ENCODE assay signal across 8 cellular contexts in the genomic region with DNA sequence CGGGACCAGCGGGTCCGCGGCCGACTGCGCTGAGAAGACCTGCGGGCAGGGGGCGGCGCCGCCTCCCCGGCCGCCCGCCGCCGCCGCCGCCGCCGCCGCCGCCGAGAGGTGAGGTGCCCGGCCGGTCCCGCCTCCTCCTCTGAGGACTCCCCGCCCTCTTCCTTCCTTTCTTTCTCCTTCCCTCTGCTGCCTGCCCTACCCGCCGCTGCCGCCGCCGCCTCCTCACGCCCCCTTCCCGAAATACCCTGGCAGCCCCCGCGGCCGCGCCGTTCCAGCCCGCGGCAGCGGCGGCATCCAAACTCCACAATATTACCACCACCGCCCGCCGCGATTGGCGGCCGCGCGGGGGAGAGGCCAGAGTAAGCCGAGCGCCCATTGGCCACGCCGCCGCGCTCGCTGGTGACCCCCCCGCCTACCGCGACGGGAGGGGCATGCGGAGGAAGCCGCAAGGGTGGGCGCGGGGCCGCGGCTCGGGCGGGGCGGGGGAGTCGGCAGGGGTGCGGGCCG.
DNase-seq lines count a peak whose midpoint lies in the region; FAIRE-seq and TF ChIP-seq lines count a peak whose summit lies in the region.

No MANE protein-coding gene starts in this region.

- peak overlapping the region; percentile 52 for H3K27ac ChIP-seq in neutrophil
- H3K27ac ChIP-seq in subcutaneous abdominal adipose tissue (ENCODE audit: low read depth, low read length): no peak overlapping the region

- H3K27me3 ChIP-seq in neutrophil: peaks cover 32% of the 10 kb centered on the region
- no peaks in the 10 kb centered on the region for H3K27me3 ChIP-seq in subcutaneous abdominal adipose tissue (ENCODE audit: control insufficient read depth in 5 of 5, insufficient read depth in 4 of 5, low read length in 5 of 5)

- H3K9me3 ChIP-seq in neutrophil: no peaks in the 10 kb centered on the region
- no peaks in the 10 kb centered on the region for H3K9me3 ChIP-seq in subcutaneous abdominal adipose tissue (ENCODE audit: control insufficient read depth in 5 of 5, low read length in 5 of 5)

- FAIRE-seq in H54 (lab: Jason Lieb, UNC) (no peak), frontal cortex (lab: Jason Lieb, UNC) (no peak)

- peak overlapping the region in 3 of 5 donors; percentile 73 to 82 (median 74) for H3K9ac ChIP-seq in subcutaneous abdominal adipose tissue (ENCODE audit: low read length in 5 of 5)

- H3K36me3 ChIP-seq in neutrophil (no peaks in the 10 kb centered on the region), subcutaneous abdominal adipose tissue (ENCODE audit: control insufficient read depth in 5 of 5, insufficient read depth in 5 of 5, low read length in 5 of 5) (no peaks in the 10 kb centered on the region)

- no peak for TF ChIP-seq CTCF in neutrophil (IDR thresholded peaks at IDR 0.05)

- peak; percentile 87 for DNase-seq in GDM1 (lab: John Stamatoyannopoulos, UW)
- peak; percentile 68 for DNase-seq in H54 (ENCODE audit: insufficient read length, low spot score)
- DNase-seq in LoVo (ENCODE audit: low spot score): peak; percentile 89
- DNase-seq in SIG-M5 treated with dmso at 0.1 percent for 504 hours (lab: John Stamatoyannopoulos, UW; ENCODE audit: unreplicated experiment): peak; percentile 80
- DNase-seq in activated naive CD4-positive, alpha-beta T cell (lab: John Stamatoyannopoulos, UW): peak; percentile 30 to 70 (median 44)
- DNase-seq in frontal cortex (ENCODE audit: low spot score in 2 of 2): peak; percentile 83 to 93

- no peak; the same call in 1 of the 2 replicates for TF ChIP-seq POLR2A in H54 (IDR thresholded peaks at IDR 0.05; ENCODE audit: low read depth, low read length)

- H3K4me1 ChIP-seq in neutrophil (ENCODE audit: control insufficient read depth in 1 of 2, insufficient read depth in 1 of 2, low read depth in 1 of 2, low read length in 1 of 2) (peaks cover 9 to 13% of the 10 kb centered on the region in 2 experiments), subcutaneous abdominal adipose tissue (ENCODE audit: control insufficient read depth in 5 of 5, insufficient read depth in 5 of 5, low read length in 5 of 5) (peaks cover 0 to 20% (median 16%) of the 10 kb centered on the region in 5 donors)

- peak overlapping the region; percentile 86 to 87 for H3K4me3 ChIP-seq in neutrophil (ENCODE audit: low read depth in 1 of 2, low read length in 1 of 2)
- H3K4me3 ChIP-seq in subcutaneous abdominal adipose tissue (ENCODE audit: low read depth in 1 of 5, low read length in 5 of 5): peak overlapping the region in 4 of 5 donors; percentile 75 to 90 (median 84)
